Comparison of ENCODE assay signal across 10 cellular contexts in genomic region chr17:80774146-80774545, GRCh38.
A peak's percentile ranks its signal among the peaks of the same experiment; 100 is the strongest.
DNase-seq lines count a peak whose midpoint lies in the region; ATAC-seq and TF ChIP-seq lines count a peak whose summit lies in the region.
"Had no signal": no experiment of that assay in that cellular context is flagged by ENCODE, and none has a peak within 500 bp of the region (broad histone marks: within the 10 kb centered on the region; RNA-seq: fewer than 3 reads in every experiment).

No MANE protein-coding gene starts in this region.

- no peak for TF ChIP-seq POLR2A in stomach (IDR thresholded peaks at IDR 0.05)

- WGBS in endodermal cell (ENCODE audit: insufficient coverage in 1 of 2, insufficient read length in 1 of 2), 2 experiments = 95 to 96% methylated on average over 10 to 20 of the region's 20 CpGs
- 88 to 97% (median 95%) methylated on average over 20 of the region's 20 CpGs for WGBS in stomach, 5 donors

- intact Hi-C loops in stomach (cut with DNase I; ENCODE audit: low total_unique reads) = no loop called here

- H3K27ac ChIP-seq in endodermal cell (ENCODE audit: low read depth, low read length) = peak overlapping the region; percentile 86
- H3K27ac ChIP-seq in stomach = peak overlapping the region in 3 of 5 donors; percentile 48 to 76 (median 67)

- H3K36me3 ChIP-seq in endodermal cell (ENCODE audit: control insufficient read depth, insufficient read depth, low read length) (peaks cover 14% of the 10 kb centered on the region), stomach (peaks cover 5 to 17% (median 11%) of the 10 kb centered on the region in 4 donors)

- H3K27me3 ChIP-seq in endodermal cell (ENCODE audit: control insufficient read depth, insufficient read depth, low read length, poor library complexity, severe bottlenecking) = no peaks in the 10 kb centered on the region
- H3K27me3 ChIP-seq in stomach = no peaks in the 10 kb centered on the region

- peak overlapping the region; percentile 88 for H3K27ac Mint-ChIP-seq in activated CD8-positive, alpha-beta memory T cell treated with anti-CD3 and anti-CD28 coated beads, Interleukin-2, amount 10 ng/mL, durations not matched to agents 7 days and 5 days
- no peak overlapping the region for H3K27ac Mint-ChIP-seq in endodermal cell

- H3K9me3 ChIP-seq in endodermal cell (ENCODE audit: control insufficient read depth, low read length) (no peaks in the 10 kb centered on the region), stomach (no peaks in the 10 kb centered on the region)

- no peak overlapping the region for H3K9ac ChIP-seq in endodermal cell (ENCODE audit: extremely low read depth, low read length, poor library complexity, severe bottlenecking)

- no peak overlapping the region for H3K4me3 Mint-ChIP-seq in activated CD8-positive, alpha-beta memory T cell treated with anti-CD3 and anti-CD28 coated beads, Interleukin-2, amount 10 ng/mL, durations not matched to agents 7 days and 5 days
- no peak overlapping the region for H3K4me3 Mint-ChIP-seq in endodermal cell

- H3K4me1 Mint-ChIP-seq in activated CD8-positive, alpha-beta memory T cell treated with anti-CD3 and anti-CD28 coated beads, Interleukin-2, amount 10 ng/mL, durations not matched to agents 7 days and 5 days = peaks cover 60% of the 10 kb centered on the region
- H3K4me1 Mint-ChIP-seq in endodermal cell = peaks cover 19% of the 10 kb centered on the region

- H3K4me1 ChIP-seq in endodermal cell (ENCODE audit: control insufficient read depth, insufficient read depth, low read length) (no peaks in the 10 kb centered on the region), stomach (peaks cover 0 to 40% (median 23%) of the 10 kb centered on the region in 4 donors)

- CTCF ChIA-PET in activated CD8-positive, alpha-beta memory T cell treated with anti-CD3 and anti-CD28 coated beads, Interleukin-2, amount 10 ng/mL, durations not matched to agents 7 days and 5 days (lab: Charles Lee) = interaction anchor here (1.2 to 2.5 kb wide), 7 partner anchors 10 to 126 kb away, joined by 3 to 10 read pairs (median 5); no protein-coding TSS in a partner anchor

- H3K4me3 ChIP-seq in endodermal cell (ENCODE audit: low read length) (no peak overlapping the region), stomach (no peak overlapping the region)

- no peak for DNase-seq in activated CD8-positive, alpha-beta memory T cell treated with anti-CD3 and anti-CD28 coated beads, Interleukin-2, amount 10 ng/mL, durations not matched to agents 7 days and 5 days
- DNase-seq in activated CD8-positive, alpha-beta memory T cell treated with anti-CD3 and anti-CD28 coated beads, Interleukin-2, amount 50 U/mL, for 4 hours = no peak
- DNase-seq in NCI-H2171 treated with DMSO at 0.1 percent for 48 hours (lab: John Stamatoyannopoulos, UW) (peak; percentile 93), endodermal cell (no peak), stomach (no peak)
- DNase-seq in stimulated activated naive CD4-positive, alpha-beta T cell (lab: John Stamatoyannopoulos, UW) = no peak
- DNase-seq in central memory CD4-positive, alpha-beta T cell = no peak
- DNase-seq: NK-92 treated with Interleukin-12 subunit alpha and Interleukin-12 subunit beta, amount 100 ng/mL, for 24 hours had no signal

- no peaks in the 10 kb centered on the region for H3K27me3 Mint-ChIP-seq in activated CD8-positive, alpha-beta memory T cell treated with anti-CD3 and anti-CD28 coated beads, Interleukin-2, amount 10 ng/mL, durations not matched to agents 7 days and 5 days
- no peaks in the 10 kb centered on the region for H3K27me3 Mint-ChIP-seq in endodermal cell (ENCODE audit: insufficient read depth)
- H3K27me3 Mint-ChIP-seq: IgD-negative memory B cell had no signal

- no peaks in the 10 kb centered on the region for H3K9me3 Mint-ChIP-seq in activated CD8-positive, alpha-beta memory T cell treated with anti-CD3 and anti-CD28 coated beads, Interleukin-2, amount 10 ng/mL, durations not matched to agents 7 days and 5 days (ENCODE audit: low read depth)
- H3K9me3 Mint-ChIP-seq in endodermal cell = no peaks in the 10 kb centered on the region
- H3K9me3 Mint-ChIP-seq: IgD-negative memory B cell had no signal

- peaks cover 39% of the 10 kb centered on the region for H3K36me3 Mint-ChIP-seq in activated CD8-positive, alpha-beta memory T cell treated with anti-CD3 and anti-CD28 coated beads, Interleukin-2, amount 10 ng/mL, durations not matched to agents 7 days and 5 days
- H3K36me3 Mint-ChIP-seq in endodermal cell (ENCODE audit: low read depth) = peaks cover 20% of the 10 kb centered on the region

- no peak for TF ChIP-seq EP300 in stomach (IDR thresholded peaks at IDR 0.05)

- ATAC-seq in activated CD8-positive, alpha-beta memory T cell treated with anti-CD3 and anti-CD28 coated beads, Interleukin-2, amount 10 ng/mL, durations not matched to agents 7 days and 5 days = no peak
- no peak for ATAC-seq in HG02678 (IDR thresholded peaks at IDR 0.05; ENCODE audit: unreplicated experiment)

- TF ChIP-seq CTCF in endodermal cell (conservative IDR thresholded peaks at IDR 0.05) = no peak
- TF ChIP-seq CTCF in stomach (IDR thresholded peaks at IDR 0.05) = no peak
